In genomic region chr6:49110876-49111275, GRCh38 we compare ENCODE assay signal across 24 cellular contexts.
A peak's percentile ranks its signal among the peaks of the same experiment; 100 is the strongest.
DNase-seq lines count a peak whose midpoint lies in the region; ATAC-seq and TF ChIP-seq lines count a peak whose summit lies in the region.
"Had no signal": no experiment of that assay in that cellular context is flagged by ENCODE, and none has a peak within 500 bp of the region (broad histone marks: within the 10 kb centered on the region; RNA-seq: fewer than 3 reads in every experiment).

No MANE protein-coding gene starts in this region.

- H3K4me3 ChIP-seq in gastroesophageal sphincter = no peak overlapping the region
- H3K4me3 ChIP-seq: A549, BLaER1 had no signal

- TF ChIP-seq POLR2A in gastroesophageal sphincter (IDR thresholded peaks at IDR 0.05) = no peak

- DNase-seq in G401 (ENCODE audit: low spot score) (peak; percentile 65), NCI-H446 treated with DMSO at 0.1 percent for 48 hours (lab: John Stamatoyannopoulos, UW) (peak; percentile 68), cerebellar cortex (ENCODE audit: low spot score) (peak; percentile 66), pons (ENCODE audit: low spot score) (peak; percentile 5), UCSD-AML1 (lab: John Stamatoyannopoulos, UW; ENCODE audit: unreplicated experiment) (no peak)
- no peak for DNase-seq in stimulated activated CD4-positive, alpha-beta T cell treated with anti-CD3 and anti-CD28 coated beads, Interleukin-4, amount 100 ng/mL, for 4 hours
- DNase-seq in stimulated activated CD4-positive, alpha-beta T cell treated with anti-CD3 and anti-CD28 coated beads, Interleukin-1b, Interleukin-23, amount 100 ng/mL, for 48 hours = no peak
- DNase-seq: AML-193; BE2C; CD4-positive, alpha-beta memory T cell; CD4-positive, CD25-positive, alpha-beta regulatory T cell; CD8-positive, alpha-beta memory T cell; COR-L47; DMS 273 treated with DMSO at 0.1 percent for 48 hours; DMS153; DMS53; DMS79; DND-41; EL; GF-D8 had no signal

- in situ Hi-C loops in G401 (cut with HindIII; ENCODE audit: low sequenced_read_pairs) = no loop called here

- no peak for ATAC-seq in gastroesophageal sphincter
- ATAC-seq: A549 had no signal

- H3K9me3 ChIP-seq in gastroesophageal sphincter = no peaks in the 10 kb centered on the region
- H3K9me3 ChIP-seq: A549, BE2C, BLaER1 had no signal

- H3K27ac ChIP-seq in gastroesophageal sphincter = no peak overlapping the region
- H3K27ac ChIP-seq: 22Rv1, A549, BLaER1 had no signal

- TF ChIP-seq EP300 in gastroesophageal sphincter (IDR thresholded peaks at IDR 0.05) = no peak

- H3K4me1 ChIP-seq in gastroesophageal sphincter = no peaks in the 10 kb centered on the region
- H3K4me1 ChIP-seq: A549, BE2C had no signal

- H3K36me3 ChIP-seq in gastroesophageal sphincter = no peaks in the 10 kb centered on the region
- H3K36me3 ChIP-seq: BE2C, BLaER1 had no signal

- H3K27me3 ChIP-seq in gastroesophageal sphincter = no peaks in the 10 kb centered on the region
- H3K27me3 ChIP-seq: BE2C, BLaER1 had no signal

- TF ChIP-seq CTCF in gastroesophageal sphincter (IDR thresholded peaks at IDR 0.05) = no peak

Comparison
In these comparisons a context has a peak if more than half of its experiments do, and no peak if none do; other contexts are left out.
1. DNase-seq: peak in G401 (single experiment), NCI-H446 treated with DMSO at 0.1 percent for 48 hours (single experiment), cerebellar cortex (single experiment) and pons (single experiment); none in stimulated activated CD4-positive, alpha-beta T cell treated with anti-CD3 and anti-CD28 coated beads, Interleukin-4, amount 100 ng/mL, for 4 hours (0 of 2), UCSD-AML1 (single experiment) and stimulated activated CD4-positive, alpha-beta T cell treated with anti-CD3 and anti-CD28 coated beads, Interleukin-1b, Interleukin-23, amount 100 ng/mL, for 48 hours (single experiment).